1 cellular context compared by ENCODE assay signal in the genomic region with DNA sequence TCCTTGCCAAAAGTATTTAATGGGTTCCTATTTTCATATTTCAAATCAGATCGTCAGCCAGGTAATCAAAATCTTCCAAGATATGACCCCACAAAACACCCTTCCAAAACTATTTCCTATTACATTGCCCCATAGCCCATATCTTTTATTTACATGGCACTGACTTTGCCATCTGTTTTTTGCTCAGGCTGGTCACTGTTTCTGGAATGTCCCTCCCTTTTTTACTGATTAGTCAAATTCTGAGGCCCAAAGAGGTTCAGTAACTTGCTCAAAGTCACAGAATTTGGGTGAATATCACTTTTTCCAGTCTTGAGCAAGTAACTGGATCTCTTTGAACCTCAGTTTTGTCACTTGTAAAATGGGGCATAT.
TF ChIP-seq lines count a peak whose summit lies in the region.

No MANE protein-coding gene starts in this region.

TF ChIP-seq in SK-N-SH treated with all-trans-retinoic acid at 6 μM for 48 hours, 23 proteins besides CTCF, POLR2A, EP300 and RAD21 (continued from another document):
- TF ChIP-seq, protein P1, sequence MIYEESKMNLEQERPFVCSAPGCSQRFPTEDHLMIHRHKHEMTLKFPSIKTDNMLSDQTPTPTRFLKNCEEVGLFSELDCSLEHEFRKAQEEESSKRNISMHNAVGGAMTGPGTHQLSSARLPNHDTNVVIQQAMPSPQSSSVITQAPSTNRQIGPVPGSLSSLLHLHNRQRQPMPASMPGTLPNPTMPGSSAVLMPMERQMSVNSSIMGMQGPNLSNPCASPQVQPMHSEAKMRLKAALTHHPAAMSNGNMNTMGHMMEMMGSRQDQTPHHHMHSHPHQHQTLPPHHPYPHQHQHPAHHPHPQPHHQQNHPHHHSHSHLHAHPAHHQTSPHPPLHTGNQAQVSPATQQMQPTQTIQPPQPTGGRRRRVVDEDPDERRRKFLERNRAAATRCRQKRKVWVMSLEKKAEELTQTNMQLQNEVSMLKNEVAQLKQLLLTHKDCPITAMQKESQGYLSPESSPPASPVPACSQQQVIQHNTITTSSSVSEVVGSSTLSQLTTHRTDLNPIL (CRISPR knock-in tag; IDR thresholded peaks at IDR 0.05; ENCODE audit: low read depth): no peak
